1 cellular context compared by ENCODE assay signal in the genomic region with DNA sequence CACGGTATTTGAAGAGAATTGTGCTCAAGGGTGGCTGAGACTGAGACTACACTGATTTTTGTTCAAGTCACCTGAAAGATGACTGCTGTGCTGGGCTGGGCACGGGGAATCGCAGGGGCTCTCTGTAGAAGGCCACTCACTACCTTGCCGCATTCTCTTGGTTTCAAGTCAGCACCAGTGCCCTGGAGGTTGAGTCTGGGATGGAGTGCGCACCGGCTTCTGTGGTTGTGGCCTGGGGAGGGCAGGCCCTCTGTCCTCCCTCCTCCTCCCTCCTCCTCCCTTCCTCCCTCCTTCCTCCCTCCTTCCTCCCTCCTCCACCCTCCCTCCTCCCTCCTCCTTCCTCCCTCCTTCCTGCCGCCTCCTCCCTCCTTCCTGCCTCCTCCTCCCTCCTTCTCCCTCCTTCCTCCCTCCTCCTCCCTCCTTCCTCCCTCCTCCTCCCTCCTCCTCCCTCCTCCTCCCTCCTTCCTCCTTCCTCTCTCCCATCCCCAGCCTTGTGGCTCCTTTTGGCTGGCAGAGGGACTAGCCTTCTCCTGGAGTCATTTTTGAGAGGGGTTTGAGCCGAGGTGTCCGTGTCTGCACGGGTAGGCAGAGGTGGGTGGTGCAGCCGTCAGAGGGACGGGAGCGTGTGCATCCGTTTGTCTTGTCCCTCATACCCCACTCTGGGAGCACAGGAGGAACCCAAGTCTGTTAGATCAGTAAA.
A peak's percentile ranks its signal among the peaks of the same experiment; 100 is the strongest.
TF ChIP-seq lines count a peak whose summit lies in the region.

No MANE protein-coding gene starts in this region.

TF ChIP-seq in HepG2, 621 proteins besides CTCF, POLR2A, EP300 and RAD21:
- TF ChIP-seq RBFOX2 (IDR thresholded peaks at IDR 0.05; ENCODE audit: low read depth, low read length) (0 out of 2 replicates have a peak, but pooled peaks have one; percentile 5), NFRKB (IDR thresholded peaks at IDR 0.05) (no peak), PCBP1 (IDR thresholded peaks at IDR 0.05; ENCODE audit: borderline replicate concordance, low read depth, low read length) (0 out of 2 replicates have a peak, but pooled peaks have one; percentile 67), ISL2 (CRISPR knock-in tag; IDR thresholded peaks at IDR 0.05) (no peak), ZFYVE20 (CRISPR knock-in tag; IDR thresholded peaks at IDR 0.05; ENCODE audit: borderline replicate concordance, low read depth) (no peak), HNRNPK (IDR thresholded peaks at IDR 0.05; ENCODE audit: low read depth, low read length, poor library complexity, severe bottlenecking) (peak; percentile 89), ZNF10 (CRISPR knock-in tag; IDR thresholded peaks at IDR 0.05; ENCODE audit: borderline replicate concordance, low read depth) (no peak)
- TF ChIP-seq, protein P1, sequence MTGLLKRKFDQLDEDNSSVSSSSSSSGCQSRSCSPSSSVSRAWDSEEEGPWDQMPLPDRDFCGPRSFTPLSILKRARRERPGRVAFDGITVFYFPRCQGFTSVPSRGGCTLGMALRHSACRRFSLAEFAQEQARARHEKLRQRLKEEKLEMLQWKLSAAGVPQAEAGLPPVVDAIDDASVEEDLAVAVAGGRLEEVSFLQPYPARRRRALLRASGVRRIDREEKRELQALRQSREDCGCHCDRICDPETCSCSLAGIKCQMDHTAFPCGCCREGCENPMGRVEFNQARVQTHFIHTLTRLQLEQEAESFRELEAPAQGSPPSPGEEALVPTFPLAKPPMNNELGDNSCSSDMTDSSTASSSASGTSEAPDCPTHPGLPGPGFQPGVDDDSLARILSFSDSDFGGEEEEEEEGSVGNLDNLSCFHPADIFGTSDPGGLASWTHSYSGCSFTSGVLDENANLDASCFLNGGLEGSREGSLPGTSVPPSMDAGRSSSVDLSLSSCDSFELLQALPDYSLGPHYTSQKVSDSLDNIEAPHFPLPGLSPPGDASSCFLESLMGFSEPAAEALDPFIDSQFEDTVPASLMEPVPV (CRISPR knock-in tag; IDR thresholded peaks at IDR 0.05): no peak
